23 cellular contexts compared by ENCODE assay signal in genomic region chr22:30471616-30472318, GRCh38. TPM values are rescaled to one million over a fixed set of nuclear protein-coding genes. Genes with fewer than 3 reads are reported as not detected.
"Had no signal": no experiment of that assay in that cellular context is flagged by ENCODE, and none has a peak within 500 bp of the region (broad histone marks: within the 10 kb centered on the region; RNA-seq: fewer than 3 reads in every experiment).

SEC14L3 (minus strand) TSS chr22:30472017; CDS start chr22:30471958, 59 bp downstream.

- H3K4me3 ChIP-seq: cardiac muscle cell, dorsolateral prefrontal cortex, neural progenitor cell, prostate gland, right atrium auricular region had no signal

- H3K27ac ChIP-seq: cardiac muscle cell, dorsolateral prefrontal cortex, neural progenitor cell, prostate gland, right atrium auricular region had no signal

- H3K9me3 Mint-ChIP-seq: activated naive CD8-positive, alpha-beta T cell treated with anti-CD3 and anti-CD28 coated beads for 36 hours; activated T-helper 1 cell treated with anti-CD3 and anti-CD28 coated beads, Interleukin-12 subunit alpha, Interleukin-12 subunit beta, Interleukin-2, Interleukin-4 antibody, amounts not matched to agents 30 ng/mL and 10 ng/mL and 1 ng/mL, durations not matched to agents 14 hours and 24 hours and 36 hours; memory B cell; neural progenitor cell; type B pancreatic cell; WTC11 had no signal

- H3K27me3 ChIP-seq: cardiac muscle cell, dorsolateral prefrontal cortex, right atrium auricular region had no signal

- H3K4me1 ChIP-seq: neural progenitor cell, prostate gland, right atrium auricular region had no signal

- H3K4me1 Mint-ChIP-seq: activated CD4-positive, alpha-beta T cell treated with anti-CD3 and anti-CD28 coated beads for 36 hours; activated naive CD8-positive, alpha-beta T cell treated with anti-CD3 and anti-CD28 coated beads for 36 hours; memory B cell; neural progenitor cell had no signal

- H3K36me3 Mint-ChIP-seq: activated naive CD8-positive, alpha-beta T cell treated with anti-CD3 and anti-CD28 coated beads for 36 hours; memory B cell; neural progenitor cell; type B pancreatic cell; WTC11 had no signal

- ATAC-seq: activated CD4-positive, alpha-beta T cell treated with anti-CD3 and anti-CD28 coated beads for 36 hours; left colon; stimulated activated naive CD8-positive, alpha-beta T cell treated with anti-CD3 and anti-CD28 coated beads, Interleukin-15, Interleukin-2, amounts not matched to agents 100 U/mL and 50 U/mL, for 24 hours; WTC11 had no signal

- H3K36me3 ChIP-seq: cardiac muscle cell, neural progenitor cell, prostate gland, right atrium auricular region had no signal

- DNase-seq: activated CD4-positive, alpha-beta T cell treated with anti-CD3 and anti-CD28 coated beads for 36 hours; activated CD4-positive, alpha-beta T cell treated with anti-CD3 and anti-CD28 coated beads, Interleukin-2, amount 50 U/mL, for 48 hours; activated naive CD8-positive, alpha-beta T cell treated with anti-CD3 and anti-CD28 coated beads for 36 hours; amniotic stem cell; foreskin fibroblast; left colon; stimulated activated CD4-positive, alpha-beta T cell treated with anti-CD3 and anti-CD28 coated beads, Interleukin-2, amount 100 ng/mL, for 24 hours; stimulated activated naive CD8-positive, alpha-beta T cell treated with anti-CD3 and anti-CD28 coated beads, Interleukin-15, Interleukin-2, amounts not matched to agents 100 U/mL and 50 U/mL, for 24 hours had no signal

- H3K9me3 ChIP-seq: prostate gland, right atrium auricular region had no signal

- H3K4me2 ChIP-seq: neural progenitor cell had no signal

- H3K4me3 Mint-ChIP-seq: activated CD4-positive, alpha-beta T cell treated with anti-CD3 and anti-CD28 coated beads for 36 hours; activated naive CD8-positive, alpha-beta T cell treated with anti-CD3 and anti-CD28 coated beads for 36 hours; activated T-helper 1 cell treated with anti-CD3 and anti-CD28 coated beads, Interleukin-12 subunit alpha, Interleukin-12 subunit beta, Interleukin-2, Interleukin-4 antibody, amounts not matched to agents 30 ng/mL and 10 ng/mL and 1 ng/mL, durations not matched to agents 14 hours and 24 hours and 36 hours; memory B cell; neural progenitor cell; type B pancreatic cell; WTC11 had no signal

- H2AFZ ChIP-seq: neural progenitor cell had no signal

- H3K9ac ChIP-seq: neural progenitor cell had no signal

- H3K27ac Mint-ChIP-seq: activated CD4-positive, alpha-beta T cell treated with anti-CD3 and anti-CD28 coated beads for 36 hours; activated naive CD8-positive, alpha-beta T cell treated with anti-CD3 and anti-CD28 coated beads for 36 hours; activated T-helper 1 cell treated with anti-CD3 and anti-CD28 coated beads, Interleukin-12 subunit alpha, Interleukin-12 subunit beta, Interleukin-2, Interleukin-4 antibody, amounts not matched to agents 30 ng/mL and 10 ng/mL and 1 ng/mL, durations not matched to agents 14 hours and 24 hours and 36 hours; memory B cell; neural progenitor cell; type B pancreatic cell; WTC11 had no signal

- FAIRE-seq: colon, islet of Langerhans had no signal

RNA-seq across cellular contexts. Expression of gene SEC14L3, which starts in this region (rescaled TPM):
- total RNA-seq: activated CD4-positive, alpha-beta T cell treated with anti-CD3 and anti-CD28 coated beads for 36 hours; activated naive CD8-positive, alpha-beta T cell treated with anti-CD3 and anti-CD28 coated beads for 36 hours; activated T-helper 1 cell treated with anti-CD3 and anti-CD28 coated beads, Interleukin-12 subunit alpha, Interleukin-12 subunit beta, Interleukin-2, Interleukin-4 antibody, amounts not matched to agents 30 ng/mL and 10 ng/mL and 1 ng/mL, durations not matched to agents 14 hours and 24 hours and 36 hours; cardiac muscle cell; glomerular endothelial cell; left colon; mononuclear cell; osteocyte; prostate gland; right atrium auricular region; skeletal muscle tissue; WTC11 had no signal
- polyA plus RNA-seq: cardiac muscle cell had no signal
